ENCODE assay signal across 1 cellular context in genomic region chr1:22114083-22115012, GRCh38.
TF ChIP-seq lines count a peak whose summit lies in the region.

No MANE protein-coding gene starts in this region.

TF ChIP-seq in GM23338, 12 proteins besides CTCF, POLR2A, EP300 and RAD21 (continued from another document):
- no peak for TF ChIP-seq STAT1 (IDR thresholded peaks at IDR 0.05; ENCODE audit: unreplicated experiment)
- no peak for TF ChIP-seq EZH2 (IDR thresholded peaks at IDR 0.05; ENCODE audit: low read depth, unreplicated experiment)
- TF ChIP-seq ZNF114 (CRISPR knock-in tag; IDR thresholded peaks at IDR 0.05), result no peak
- no peak for TF ChIP-seq NANOG (IDR thresholded peaks at IDR 0.05; ENCODE audit: borderline replicate concordance)
- TF ChIP-seq EZH2phosphoT487 (IDR thresholded peaks at IDR 0.05; ENCODE audit: unreplicated experiment), result no peak
- no peak for TF ChIP-seq POLR2AphosphoS5 (IDR thresholded peaks at IDR 0.05; ENCODE audit: low read depth)
- TF ChIP-seq CREB1 (CRISPR knock-in tag; IDR thresholded peaks at IDR 0.05; ENCODE audit: low read depth), result no peak
- TF ChIP-seq ZNF331 (CRISPR knock-in tag; IDR thresholded peaks at IDR 0.05; ENCODE audit: low read depth), result no peak
- TF ChIP-seq JUNB (IDR thresholded peaks at IDR 0.05; ENCODE audit: unreplicated experiment), result no peak
- TF ChIP-seq, protein P1, sequence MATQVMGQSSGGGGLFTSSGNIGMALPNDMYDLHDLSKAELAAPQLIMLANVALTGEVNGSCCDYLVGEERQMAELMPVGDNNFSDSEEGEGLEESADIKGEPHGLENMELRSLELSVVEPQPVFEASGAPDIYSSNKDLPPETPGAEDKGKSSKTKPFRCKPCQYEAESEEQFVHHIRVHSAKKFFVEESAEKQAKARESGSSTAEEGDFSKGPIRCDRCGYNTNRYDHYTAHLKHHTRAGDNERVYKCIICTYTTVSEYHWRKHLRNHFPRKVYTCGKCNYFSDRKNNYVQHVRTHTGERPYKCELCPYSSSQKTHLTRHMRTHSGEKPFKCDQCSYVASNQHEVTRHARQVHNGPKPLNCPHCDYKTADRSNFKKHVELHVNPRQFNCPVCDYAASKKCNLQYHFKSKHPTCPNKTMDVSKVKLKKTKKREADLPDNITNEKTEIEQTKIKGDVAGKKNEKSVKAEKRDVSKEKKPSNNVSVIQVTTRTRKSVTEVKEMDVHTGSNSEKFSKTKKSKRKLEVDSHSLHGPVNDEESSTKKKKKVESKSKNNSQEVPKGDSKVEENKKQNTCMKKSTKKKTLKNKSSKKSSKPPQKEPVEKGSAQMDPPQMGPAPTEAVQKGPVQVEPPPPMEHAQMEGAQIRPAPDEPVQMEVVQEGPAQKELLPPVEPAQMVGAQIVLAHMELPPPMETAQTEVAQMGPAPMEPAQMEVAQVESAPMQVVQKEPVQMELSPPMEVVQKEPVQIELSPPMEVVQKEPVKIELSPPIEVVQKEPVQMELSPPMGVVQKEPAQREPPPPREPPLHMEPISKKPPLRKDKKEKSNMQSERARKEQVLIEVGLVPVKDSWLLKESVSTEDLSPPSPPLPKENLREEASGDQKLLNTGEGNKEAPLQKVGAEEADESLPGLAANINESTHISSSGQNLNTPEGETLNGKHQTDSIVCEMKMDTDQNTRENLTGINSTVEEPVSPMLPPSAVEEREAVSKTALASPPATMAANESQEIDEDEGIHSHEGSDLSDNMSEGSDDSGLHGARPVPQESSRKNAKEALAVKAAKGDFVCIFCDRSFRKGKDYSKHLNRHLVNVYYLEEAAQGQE (IDR thresholded peaks at IDR 0.05; ENCODE audit: unreplicated experiment), result no peak
